23 cellular contexts compared by ENCODE assay signal in genomic region chr6:149329529-149329928, GRCh38. TPM values are rescaled to one million over a fixed set of nuclear protein-coding genes. Genes with fewer than 3 reads are reported as not detected.
DNase-seq lines count a peak whose midpoint lies in the region; ATAC-seq, FAIRE-seq and TF ChIP-seq lines count a peak whose summit lies in the region.
"Had no signal": no experiment of that assay in that cellular context is flagged by ENCODE, and none has a peak within 500 bp of the region (broad histone marks: within the 10 kb centered on the region; RNA-seq: fewer than 3 reads in every experiment).

No MANE protein-coding gene starts in this region.

- no peak for DNase-seq in activated T-cell treated with anti-CD3 and anti-CD28 coated beads, Interleukin-2, amount 50 U/mL, for 72 hours
- DNase-seq in activated T-cell treated with anti-CD3 and anti-CD28 coated beads for 4 hours (no peak), H54 (ENCODE audit: insufficient read length, low spot score) (no peak), smooth muscle cell (lab: John Stamatoyannopoulos, UW; ENCODE audit: unreplicated experiment) (no peak), foreskin fibroblast (no peak)
- no peak for DNase-seq in activated T-helper 2 cell treated with anti-CD3 and anti-CD28 coated beads, Interferon-gamma antibody, Interleukin-2, Interleukin-4, amounts not matched to agents 10 μg/mL and 5 μg/mL and 100 μg/mL, durations not matched to agents 14 hours and 24 hours and 36 hours (ENCODE audit: low spot score)
- DNase-seq: activated gamma-delta T cell; caudate nucleus; DMS 273 treated with DMSO at 0.1 percent for 48 hours; dorsolateral prefrontal cortex; H9; head of caudate nucleus; left cardiac atrium; NCI-H1694; NCI-H2171 treated with DMSO at 0.1 percent for 48 hours; NCI-H526; Peyer's patch; SJCRH30; stimulated activated CD4-positive, alpha-beta T cell treated with anti-CD3 and anti-CD28 coated beads, Interleukin-4, amount 100 ng/mL, for 4 hours had no signal

- H3K9ac ChIP-seq in smooth muscle cell (ENCODE audit: low read depth): no peak overlapping the region

- peaks cover 2 to 3% of the 10 kb centered on the region in 2 donors for H3K36me3 Mint-ChIP-seq in activated T-cell treated with anti-CD3 and anti-CD28 coated beads, Interleukin-2, amount 50 U/mL, for 72 hours (ENCODE audit: insufficient read depth in 2 of 2)
- H3K36me3 Mint-ChIP-seq in activated T-helper 2 cell treated with anti-CD3 and anti-CD28 coated beads, Interferon-gamma antibody, Interleukin-2, Interleukin-4, amounts not matched to agents 10 μg/mL and 5 μg/mL and 100 μg/mL, durations not matched to agents 14 hours and 24 hours and 36 hours (ENCODE audit: low read depth): peaks cover 47% of the 10 kb centered on the region

- intact Hi-C loops in activated T-helper 2 cell treated with anti-CD3 and anti-CD28 coated beads, Interferon-gamma antibody, Interleukin-2, Interleukin-4, amounts not matched to agents 10 μg/mL and 5 μg/mL and 100 μg/mL, durations not matched to agents 14 hours and 24 hours and 36 hours (cut with micrococcal nuclease): no loop called here

- FAIRE-seq in H54 (lab: Jason Lieb, UNC): peak; percentile 6
- FAIRE-seq: GM18507 had no signal

- H3K9me3 ChIP-seq in smooth muscle cell (replicated peaks; ENCODE audit: low read depth): no peaks in the 10 kb centered on the region
- H3K9me3 ChIP-seq: ascending aorta, Peyer's patch, SJCRH30 had no signal

- H3K4me3 Mint-ChIP-seq in activated T-cell treated with anti-CD3 and anti-CD28 coated beads, Interleukin-2, amount 50 U/mL, for 72 hours: peak overlapping the region; percentile 31 to 42
- peak overlapping the region; percentile 54 for H3K4me3 Mint-ChIP-seq in activated T-helper 2 cell treated with anti-CD3 and anti-CD28 coated beads, Interferon-gamma antibody, Interleukin-2, Interleukin-4, amounts not matched to agents 10 μg/mL and 5 μg/mL and 100 μg/mL, durations not matched to agents 14 hours and 24 hours and 36 hours (ENCODE audit: low read depth)
- H3K4me3 Mint-ChIP-seq: H9 had no signal

- H2AFZ ChIP-seq in smooth muscle cell (ENCODE audit: low read depth): no peak overlapping the region

- H3K4me1 Mint-ChIP-seq in activated T-cell treated with anti-CD3 and anti-CD28 coated beads, Interleukin-2, amount 50 U/mL, for 72 hours (ENCODE audit: low read depth): peaks cover 91% of the 10 kb centered on the region
- peaks cover 73% of the 10 kb centered on the region for H3K4me1 Mint-ChIP-seq in activated T-helper 2 cell treated with anti-CD3 and anti-CD28 coated beads, Interferon-gamma antibody, Interleukin-2, Interleukin-4, amounts not matched to agents 10 μg/mL and 5 μg/mL and 100 μg/mL, durations not matched to agents 14 hours and 24 hours and 36 hours (ENCODE audit: low read depth)

- H3K4me2 ChIP-seq in smooth muscle cell: no peak overlapping the region

- H3K4me3 ChIP-seq in smooth muscle cell: no peak overlapping the region
- H3K4me3 ChIP-seq in foreskin fibroblast (ENCODE audit: low read depth in 1 of 2, low read length in 2 of 2): no peak overlapping the region
- H3K4me3 ChIP-seq: ascending aorta, dorsolateral prefrontal cortex, Peyer's patch, SJCRH30 had no signal

- peak overlapping the region; percentile 81 for H3K27ac Mint-ChIP-seq in activated T-cell treated with anti-CD3 and anti-CD28 coated beads, Interleukin-2, amount 50 U/mL, for 72 hours
- H3K27ac Mint-ChIP-seq in activated T-helper 2 cell treated with anti-CD3 and anti-CD28 coated beads, Interferon-gamma antibody, Interleukin-2, Interleukin-4, amounts not matched to agents 10 μg/mL and 5 μg/mL and 100 μg/mL, durations not matched to agents 14 hours and 24 hours and 36 hours: peak overlapping the region; percentile 69
- H3K27ac Mint-ChIP-seq: H9 had no signal

- peak; percentile 59 to 60 for ATAC-seq in activated T-cell treated with anti-CD3 and anti-CD28 coated beads, Interleukin-2, amount 50 U/mL, for 72 hours (replicated peaks in 1 of 2)
- no peak for ATAC-seq in HG03520 (IDR thresholded peaks at IDR 0.05; ENCODE audit: unreplicated experiment)
- ATAC-seq: left cardiac atrium had no signal

- TF ChIP-seq CTCF in smooth muscle cell (IDR thresholded peaks at IDR 0.05; ENCODE audit: borderline replicate concordance, insufficient read depth, poor library complexity, severe bottlenecking) (no peak), foreskin fibroblast (IDR thresholded peaks at IDR 0.05; ENCODE audit: low read depth, low read length) (no peak)

- no peaks in the 10 kb centered on the region for H3K27me3 Mint-ChIP-seq in activated T-cell treated with anti-CD3 and anti-CD28 coated beads, Interleukin-2, amount 50 U/mL, for 72 hours (ENCODE audit: low read depth)
- no peaks in the 10 kb centered on the region for H3K27me3 Mint-ChIP-seq in activated T-helper 2 cell treated with anti-CD3 and anti-CD28 coated beads, Interferon-gamma antibody, Interleukin-2, Interleukin-4, amounts not matched to agents 10 μg/mL and 5 μg/mL and 100 μg/mL, durations not matched to agents 14 hours and 24 hours and 36 hours (ENCODE audit: low read depth)

- H3K4me1 ChIP-seq in smooth muscle cell (ENCODE audit: low read depth): peaks cover 41% of the 10 kb centered on the region
- H3K4me1 ChIP-seq: SJCRH30 had no signal

- H4K20me1 ChIP-seq in smooth muscle cell (ENCODE audit: low read depth): peaks cover 100% of the 10 kb centered on the region

- H3K79me2 ChIP-seq in smooth muscle cell (ENCODE audit: low read depth): peaks cover 100% of the 10 kb centered on the region

- H3K36me3 ChIP-seq in smooth muscle cell (ENCODE audit: low read depth): no peaks in the 10 kb centered on the region
- H3K36me3 ChIP-seq: ascending aorta, Peyer's patch, SJCRH30 had no signal

- H3F3A ChIP-seq in smooth muscle cell (ENCODE audit: low read depth): peaks cover 8% of the 10 kb centered on the region

- peak overlapping the region; percentile 55 for H3K27ac ChIP-seq in smooth muscle cell (ENCODE audit: low read depth)
- H3K27ac ChIP-seq: ascending aorta, C4-2B, Peyer's patch, SJCRH30 had no signal

- no peaks in the 10 kb centered on the region for H3K27me3 ChIP-seq in smooth muscle cell (ENCODE audit: low read depth)
- H3K27me3 ChIP-seq: ascending aorta, dorsolateral prefrontal cortex, Peyer's patch, SJCRH30 had no signal

- WGBS in smooth muscle cell (ENCODE audit: low lambda C conversion rate): 20% methylated on average over 1 of the region's 1 CpG

- no peaks in the 10 kb centered on the region for H3K9me3 Mint-ChIP-seq in activated T-cell treated with anti-CD3 and anti-CD28 coated beads, Interleukin-2, amount 50 U/mL, for 72 hours
- H3K9me3 Mint-ChIP-seq in activated T-helper 2 cell treated with anti-CD3 and anti-CD28 coated beads, Interferon-gamma antibody, Interleukin-2, Interleukin-4, amounts not matched to agents 10 μg/mL and 5 μg/mL and 100 μg/mL, durations not matched to agents 14 hours and 24 hours and 36 hours: no peaks in the 10 kb centered on the region
- H3K9me3 Mint-ChIP-seq: H9 had no signal

- no peak for TF ChIP-seq POLR2A in H54 (IDR thresholded peaks at IDR 0.05; ENCODE audit: low read depth, low read length)

RNA-seq across cellular contexts. Expression of gene TAB2, which starts 12.0 kb away (rescaled TPM):
- total RNA-seq in activated T-cell treated with anti-CD3 and anti-CD28 coated beads, Interleukin-2, amount 50 U/mL, for 72 hours: 100 to 1,000 TPM; 118 to 125 TPM
- 106 and 110 TPM in 2 replicates for total RNA-seq in activated T-helper 2 cell treated with anti-CD3 and anti-CD28 coated beads, Interferon-gamma antibody, Interleukin-2, Interleukin-4, amounts not matched to agents 10 μg/mL and 5 μg/mL and 100 μg/mL, durations not matched to agents 14 hours and 24 hours and 36 hours
- 68.7 and 78.5 TPM in 2 replicates for total RNA-seq in smooth muscle cell
- polyA plus RNA-seq in smooth muscle cell: 12.6 and 14.3 TPM in 2 replicates
